ENCODE assay signal across 8 cellular contexts in genomic region chr6:117601811-117602150, GRCh38.
DNase-seq lines count a peak whose midpoint lies in the region; ATAC-seq lines count a peak whose summit lies in the region.

No MANE protein-coding gene starts in this region.

- intact Hi-C loops in dendritic cell treated with granulocyte-macrophage colony-stimulating factor and Interleukin-4, amounts not matched to agents 40 ng/mL and 50 ng/mL, for 4 days (cut with micrococcal nuclease), result loop anchor here (1.0 to 5.0 kb wide), 3 partner anchors 44 to 119 kb away; partner anchors contain the start of genes DCBLD1 and NUS1

- H3K9ac ChIP-seq in NT2/D1 (ENCODE audit: insufficient read length, low read depth) (peak overlapping the region; percentile 96), mucosa of stomach (ENCODE audit: low read length) (peak overlapping the region; percentile 93)

- H3K36me3 Mint-ChIP-seq in T-helper 1 cell treated with Interleukin-12 subunit alpha and Interleukin-12 subunit beta and Interleukin-4 antibody, amounts not matched to agents 30 μg/mL and 1 μg/mL, for 36 hours (ENCODE audit: low read depth), result peaks cover 26% of the 10 kb centered on the region
- H3K36me3 Mint-ChIP-seq in dendritic cell treated with granulocyte-macrophage colony-stimulating factor and Interleukin-4, amounts not matched to agents 40 ng/mL and 50 ng/mL, for 4 days (ENCODE audit: low read depth), result peaks cover 42% of the 10 kb centered on the region

- peaks cover 25% of the 10 kb centered on the region for H3K36me3 ChIP-seq in NT2/D1 (ENCODE audit: insufficient read depth, insufficient read length, low read length)
- H3K36me3 ChIP-seq in mucosa of stomach (ENCODE audit: control insufficient read depth, insufficient read depth, low read length), result no peaks in the 10 kb centered on the region

- H3K4me3 ChIP-seq in NT2/D1 (ENCODE audit: insufficient read length, low read depth) (peak overlapping the region; percentile 95), mucosa of stomach (ENCODE audit: low read length) (peak overlapping the region; percentile 93)

- H3K9me3 ChIP-seq in NT2/D1 (ENCODE audit: insufficient read depth, low read length) (no peaks in the 10 kb centered on the region; the same call in none of the 2 replicates), mucosa of stomach (ENCODE audit: control insufficient read depth, low read length) (no peaks in the 10 kb centered on the region)

- H3K4me1 Mint-ChIP-seq in T-helper 1 cell treated with Interleukin-12 subunit alpha and Interleukin-12 subunit beta and Interleukin-4 antibody, amounts not matched to agents 30 μg/mL and 1 μg/mL, for 36 hours (ENCODE audit: low read depth), result peaks cover 32% of the 10 kb centered on the region
- H3K4me1 Mint-ChIP-seq in dendritic cell treated with granulocyte-macrophage colony-stimulating factor and Interleukin-4, amounts not matched to agents 40 ng/mL and 50 ng/mL, for 4 days (ENCODE audit: low read depth), result peaks cover 20% of the 10 kb centered on the region

- peak; percentile 11 for ATAC-seq in HG02763 (IDR thresholded peaks at IDR 0.05; ENCODE audit: unreplicated experiment)

- H3K9me3 Mint-ChIP-seq in T-helper 1 cell treated with Interleukin-12 subunit alpha and Interleukin-12 subunit beta and Interleukin-4 antibody, amounts not matched to agents 30 μg/mL and 1 μg/mL, for 36 hours, result peaks cover 5% of the 10 kb centered on the region
- H3K9me3 Mint-ChIP-seq in dendritic cell treated with granulocyte-macrophage colony-stimulating factor and Interleukin-4, amounts not matched to agents 40 ng/mL and 50 ng/mL, for 4 days, result peaks cover 7% of the 10 kb centered on the region

- H3K4me1 ChIP-seq in NT2/D1 (ENCODE audit: insufficient read depth, insufficient read length) (no peaks in the 10 kb centered on the region), mucosa of stomach (ENCODE audit: control insufficient read depth, insufficient read depth, low read length) (peaks cover 6% of the 10 kb centered on the region)

- H3K4me3 Mint-ChIP-seq in T-helper 1 cell treated with Interleukin-12 subunit alpha and Interleukin-12 subunit beta and Interleukin-4 antibody, amounts not matched to agents 30 μg/mL and 1 μg/mL, for 36 hours, result peak overlapping the region; percentile 98
- H3K4me3 Mint-ChIP-seq in dendritic cell treated with granulocyte-macrophage colony-stimulating factor and Interleukin-4, amounts not matched to agents 40 ng/mL and 50 ng/mL, for 4 days, result peak overlapping the region; percentile 97

- H3K27me3 ChIP-seq in NT2/D1 (ENCODE audit: insufficient read depth, insufficient read length) (no peaks in the 10 kb centered on the region), mucosa of stomach (ENCODE audit: control insufficient read depth, insufficient read depth, low read length) (no peaks in the 10 kb centered on the region)

- H3K27me3 Mint-ChIP-seq in T-helper 1 cell treated with Interleukin-12 subunit alpha and Interleukin-12 subunit beta and Interleukin-4 antibody, amounts not matched to agents 30 μg/mL and 1 μg/mL, for 36 hours (ENCODE audit: low read depth), result peaks cover 3% of the 10 kb centered on the region
- H3K27me3 Mint-ChIP-seq in dendritic cell treated with granulocyte-macrophage colony-stimulating factor and Interleukin-4, amounts not matched to agents 40 ng/mL and 50 ng/mL, for 4 days, result no peaks in the 10 kb centered on the region

- no peak for DNase-seq in T-helper 1 cell
- no peak for DNase-seq in NT2/D1 (ENCODE audit: low read depth, low spot score)
- no peak for DNase-seq in amniotic stem cell (lab: John Stamatoyannopoulos, UW)
- DNase-seq in foreskin melanocyte, result no peak

- peak overlapping the region; percentile 99 for H3K27ac Mint-ChIP-seq in T-helper 1 cell treated with Interleukin-12 subunit alpha and Interleukin-12 subunit beta and Interleukin-4 antibody, amounts not matched to agents 30 μg/mL and 1 μg/mL, for 36 hours
- H3K27ac Mint-ChIP-seq in dendritic cell treated with granulocyte-macrophage colony-stimulating factor and Interleukin-4, amounts not matched to agents 40 ng/mL and 50 ng/mL, for 4 days, result peak overlapping the region; percentile 92
